In genomic region chr1:96730574-96731298, GRCh38 we compare ENCODE assay signal across 21 cellular contexts. TPM values are rescaled to one million over a fixed set of nuclear protein-coding genes. Genes with fewer than 3 reads are reported as not detected.
DNase-seq lines count a peak whose midpoint lies in the region; ATAC-seq and TF ChIP-seq lines count a peak whose summit lies in the region.
"Had no signal": no experiment of that assay in that cellular context is flagged by ENCODE, and none has a peak within 500 bp of the region (broad histone marks: within the 10 kb centered on the region; RNA-seq: fewer than 3 reads in every experiment).

No MANE protein-coding gene starts in this region.

- intact Hi-C loops in CD4-positive, alpha-beta T cell (cut with DNase I, micrococcal nuclease), result no loop called here

- no peak overlapping the region for H2AFZ ChIP-seq in H9 (ENCODE audit: low read length)

- H3T11ph ChIP-seq in H9 (ENCODE audit: low read length), result no peak overlapping the region

- WGBS in H9 (ENCODE audit: extremely low coverage, insufficient read length, low lambda C conversion rate), result no CpG with 5 or more reads among the region's 4 CpGs

- H3K4me1 Mint-ChIP-seq in CD4-positive, alpha-beta T cell (ENCODE audit: low read depth), result peaks cover 69% of the 10 kb centered on the region
- H3K4me1 Mint-ChIP-seq in H9, result peaks cover 26 to 38% of the 10 kb centered on the region in 2 experiments
- H3K4me1 Mint-ChIP-seq in naive thymus-derived CD8-positive, alpha-beta T cell, result peaks cover 21 to 70% (median 60%) of the 10 kb centered on the region in 4 donors

- H3K79me2 ChIP-seq in H9 (ENCODE audit: insufficient read depth, low read length), result peaks cover 51% of the 10 kb centered on the region

- DNase-seq in CD4-positive, alpha-beta T cell, result no peak
- DNase-seq in H9 (no peak), RWPE1 (ENCODE audit: low spot score) (no peak), cerebellum (ENCODE audit: low spot score) (no peak)
- DNase-seq in naive thymus-derived CD8-positive, alpha-beta T cell, result no peak
- no peak for DNase-seq in activated CD4-positive, CD25-positive, alpha-beta regulatory T cell (lab: John Stamatoyannopoulos, UW)
- DNase-seq: activated naive CD8-positive, alpha-beta T cell treated with anti-CD3 and anti-CD28 coated beads, Interleukin-2, amount 50 U/mL, for 24 hours; central memory CD4-positive, alpha-beta T cell; COR-L47; foreskin keratinocyte; KBM-7; NCI-H1092; NCI-H2081 treated with DMSO at 0.1 percent for 48 hours; NCI-H510A; pancreas; stimulated activated CD4-positive, alpha-beta T cell treated with anti-CD3 and anti-CD28 coated beads, Interleukin-4, amount 100 ng/mL, for 4 hours; T-helper 17 cell; WERI-Rb-1 had no signal

- no peak overlapping the region for H4K91ac ChIP-seq in H9 (ENCODE audit: insufficient read length, low read depth, low read length)

- no peak overlapping the region for H2BK15ac ChIP-seq in H9 (ENCODE audit: low read depth, low read length)

- H3K9me3 ChIP-seq in CD4-positive, alpha-beta T cell (ENCODE audit: control insufficient read depth, low read length), result no peaks in the 10 kb centered on the region
- H3K9me3 ChIP-seq in H9 (ENCODE audit: control insufficient read depth, low read depth, low read length) (no peaks in the 10 kb centered on the region), endocrine pancreas (ENCODE audit: control insufficient read depth, low read length) (no peaks in the 10 kb centered on the region)
- H3K9me3 ChIP-seq: pancreas had no signal

- no peak overlapping the region for H4K5ac ChIP-seq in H9 (ENCODE audit: insufficient read length, low read depth, low read length)

- H3K4ac ChIP-seq in H9 (ENCODE audit: low read depth, low read length), result no peak overlapping the region

- no peaks in the 10 kb centered on the region for H3K27me3 Mint-ChIP-seq in CD4-positive, alpha-beta T cell
- H3K27me3 Mint-ChIP-seq in H9 (ENCODE audit: low read depth), result no peaks in the 10 kb centered on the region
- H3K27me3 Mint-ChIP-seq in naive thymus-derived CD8-positive, alpha-beta T cell, result no peaks in the 10 kb centered on the region
- H3K27me3 Mint-ChIP-seq: activated naive CD8-positive, alpha-beta T cell treated with anti-CD3 and anti-CD28 coated beads, Interleukin-2, amount 50 U/mL, for 24 hours; T-helper 17 cell had no signal

- peaks cover 4% of the 10 kb centered on the region for H3K79me1 ChIP-seq in H9 (ENCODE audit: insufficient read depth, low read depth, low read length, poor library complexity, severe bottlenecking)

- no peak overlapping the region for H3K27ac ChIP-seq in CD4-positive, alpha-beta T cell (ENCODE audit: low read depth, low read length)
- H3K27ac ChIP-seq in H9 (ENCODE audit: insufficient read length, low read depth, low read length) (no peak overlapping the region), RWPE1 (no peak overlapping the region)
- H3K27ac ChIP-seq: foreskin keratinocyte, pancreas, WERI-Rb-1 had no signal

- no peak for ATAC-seq in CD4-positive, alpha-beta T cell (ENCODE audit: poor library complexity)
- ATAC-seq in naive thymus-derived CD8-positive, alpha-beta T cell, result no peak
- no peak for ATAC-seq in GM21360 (IDR thresholded peaks at IDR 0.05; ENCODE audit: unreplicated experiment)
- ATAC-seq: activated naive CD8-positive, alpha-beta T cell treated with anti-CD3 and anti-CD28 coated beads, Interleukin-2, amount 50 U/mL, for 24 hours; foreskin keratinocyte; pancreas; T-helper 17 cell had no signal

- peak overlapping the region; percentile 14 for H3K4me3 ChIP-seq in endocrine pancreas (ENCODE audit: control insufficient read depth, insufficient read depth, low read length)
- H3K4me3 ChIP-seq: pancreas, smooth muscle cell had no signal

- H2BK120ac ChIP-seq in H9 (ENCODE audit: low read depth, low read length, poor library complexity, severe bottlenecking), result no peak overlapping the region

- H3K9ac ChIP-seq in H9 (ENCODE audit: extremely low read depth, insufficient read length, low read length) (no peak overlapping the region), endocrine pancreas (ENCODE audit: control insufficient read depth, insufficient read depth, low read length) (no peak overlapping the region)

- H4K8ac ChIP-seq in H9 (replicated peaks; ENCODE audit: insufficient read length, low read depth, low read length), result no peak overlapping the region

- H3K4me1 ChIP-seq in H9 (ENCODE audit: insufficient read depth, low read length) (no peaks in the 10 kb centered on the region; the same call in 1 of the 2 replicates), endocrine pancreas (ENCODE audit: control insufficient read depth, insufficient read depth, low read length) (peaks cover 12% of the 10 kb centered on the region)
- H3K4me1 ChIP-seq: foreskin keratinocyte had no signal

- H3K27ac Mint-ChIP-seq in CD4-positive, alpha-beta T cell, result no peak overlapping the region
- peak overlapping the region in 2 of 3 experiments; percentile 15 to 55; a peak in 1 of 7 replicates for H3K27ac Mint-ChIP-seq in H9
- H3K27ac Mint-ChIP-seq in naive thymus-derived CD8-positive, alpha-beta T cell, result peak overlapping the region in 1 of 10 donors; percentile 6
- H3K27ac Mint-ChIP-seq: activated naive CD8-positive, alpha-beta T cell treated with anti-CD3 and anti-CD28 coated beads, Interleukin-2, amount 50 U/mL, for 24 hours; T-helper 17 cell had no signal

- no peaks in the 10 kb centered on the region for H3K27me3 ChIP-seq in CD4-positive, alpha-beta T cell (ENCODE audit: control insufficient read depth, insufficient read depth, low read length)
- H3K27me3 ChIP-seq in H9 (ENCODE audit: insufficient read depth, low read length), result no peaks in the 10 kb centered on the region
- H3K27me3 ChIP-seq in endocrine pancreas (ENCODE audit: control insufficient read depth, insufficient read depth, low read length), result no peaks in the 10 kb centered on the region
- H3K27me3 ChIP-seq: foreskin keratinocyte, pancreas had no signal

- no peak overlapping the region for H3K18ac ChIP-seq in H9 (ENCODE audit: insufficient read length, low read depth, low read length)

- H3K23ac ChIP-seq in H9 (ENCODE audit: insufficient read length, low read depth, low read length), result no peak overlapping the region

- H3K56ac ChIP-seq in H9 (ENCODE audit: insufficient read length, low read depth, low read length), result no peak overlapping the region

- H2BK20ac ChIP-seq in H9 (ENCODE audit: low read depth, low read length, poor library complexity, severe bottlenecking), result no peak overlapping the region

- CTCF ChIA-PET in CD4-positive, alpha-beta T cell (lab: Charles Lee), result no interaction called here
- CTCF ChIA-PET in RWPE1 (lab: Yijun Ruan, JAX), result no interaction called here

- H3K4me3 Mint-ChIP-seq in CD4-positive, alpha-beta T cell, result peak overlapping the region; percentile 3
- no peak overlapping the region for H3K4me3 Mint-ChIP-seq in H9
- peak overlapping the region in 6 of 10 donors; percentile 10 to 38 (median 34) for H3K4me3 Mint-ChIP-seq in naive thymus-derived CD8-positive, alpha-beta T cell
- H3K4me3 Mint-ChIP-seq: activated naive CD8-positive, alpha-beta T cell treated with anti-CD3 and anti-CD28 coated beads, Interleukin-2, amount 50 U/mL, for 24 hours; T-helper 17 cell had no signal

- no peak overlapping the region for H3K4me2 ChIP-seq in H9 (ENCODE audit: insufficient read depth, insufficient read length, low read length)
- H3K4me2 ChIP-seq: smooth muscle cell had no signal

- no peak overlapping the region for H2BK12ac ChIP-seq in H9 (ENCODE audit: insufficient read length, low read depth, low read length)

- no peaks in the 10 kb centered on the region for H3K23me2 ChIP-seq in H9 (ENCODE audit: insufficient read length, low read depth, low read length, poor library complexity, severe bottlenecking)

- POLR2A ChIA-PET in CD4-positive, alpha-beta T cell (lab: Charles Lee), result interaction anchor here (1.7 kb wide), 1 partner anchor 9 kb away, joined by 3 read pairs; the partner anchor contains the start of gene PTBP2
- POLR2A ChIA-PET in naive thymus-derived CD8-positive, alpha-beta T cell (lab: Charles Lee), result no interaction called here
- POLR2A ChIA-PET in RWPE1 (lab: Yijun Ruan, JAX; ENCODE audit: low non-redundant PET), result no interaction called here

- TF ChIP-seq CTCF in CD4-positive, alpha-beta T cell (IDR thresholded peaks at IDR 0.05), result no peak
- TF ChIP-seq CTCF in H9 (conservative IDR thresholded peaks at IDR 0.05) (no peak), RWPE1 (conservative IDR thresholded peaks at IDR 0.05; ENCODE audit: low read depth) (no peak)

- no peak overlapping the region for H2AK5ac ChIP-seq in H9 (ENCODE audit: insufficient read length, low read length)

- H3K14ac ChIP-seq in H9 (ENCODE audit: insufficient read depth, low read length), result no peak overlapping the region

- peaks cover 78% of the 10 kb centered on the region for H3K36me3 Mint-ChIP-seq in CD4-positive, alpha-beta T cell (ENCODE audit: low read depth)
- H3K36me3 Mint-ChIP-seq in H9 (ENCODE audit: insufficient read depth in 1 of 3, low read depth in 3 of 3), result peaks cover 47 to 73% (median 70%) of the 10 kb centered on the region in 3 experiments
- H3K36me3 Mint-ChIP-seq in naive thymus-derived CD8-positive, alpha-beta T cell, result peaks cover 18 to 73% (median 44%) of the 10 kb centered on the region in 3 donors

- no peaks in the 10 kb centered on the region for H4K20me1 ChIP-seq in H9 (ENCODE audit: control insufficient read depth, insufficient read depth, insufficient read length)

- no peaks in the 10 kb centered on the region for H3K9me3 Mint-ChIP-seq in CD4-positive, alpha-beta T cell
- H3K9me3 Mint-ChIP-seq in H9, result no peaks in the 10 kb centered on the region
- H3K9me3 Mint-ChIP-seq in naive thymus-derived CD8-positive, alpha-beta T cell, result peaks cover 0 to 4% (median 0%) of the 10 kb centered on the region in 9 donors

- H3K36me3 ChIP-seq in endocrine pancreas (ENCODE audit: control insufficient read depth, insufficient read depth, low read length), result no peaks in the 10 kb centered on the region
- H3K36me3 ChIP-seq: pancreas had no signal

- no peak overlapping the region for H2BK5ac ChIP-seq in H9 (ENCODE audit: insufficient read length, low read length)

RNA-seq across cellular contexts. Expression of gene PTBP2, which starts 9.2 kb away (rescaled TPM):
- 10 to 100 TPM; 32.6 to 34.3 TPM for total RNA-seq in CD4-positive, alpha-beta T cell
- total RNA-seq in H9 (2021) (67.4 and 75.4 TPM in 2 replicates), cerebellum (182 TPM)
- total RNA-seq in naive thymus-derived CD8-positive, alpha-beta T cell, result 10 to 100 TPM; 20.6 to 22.1 TPM
- polyA plus RNA-seq in naive thymus-derived CD8-positive, alpha-beta T cell, result 1 to 10 TPM; 1.4 to 2.7 (median 2.1) TPM

Comparison
In these comparisons a context has a peak if more than half of its experiments do, and no peak if none do; other contexts are left out.
1. H3K4me3 Mint-ChIP-seq: peak in CD4-positive, alpha-beta T cell (single experiment) and naive thymus-derived CD8-positive, alpha-beta T cell (6 of 10); none in H9 (0 of 2).